12 cellular contexts compared by ENCODE assay signal in genomic region chr6:89986650-89987074, GRCh38.
A peak's percentile ranks its signal among the peaks of the same experiment; 100 is the strongest.
DNase-seq lines count a peak whose midpoint lies in the region; ATAC-seq and TF ChIP-seq lines count a peak whose summit lies in the region.
"Had no signal": no experiment of that assay in that cellular context is flagged by ENCODE, and none has a peak within 500 bp of the region (broad histone marks: within the 10 kb centered on the region; RNA-seq: fewer than 3 reads in every experiment).

No MANE protein-coding gene starts in this region.

- no peak overlapping the region for H3K9ac ChIP-seq in neural cell (ENCODE audit: low read length)

- H3K4me3 Mint-ChIP-seq in CD4-positive, alpha-beta T cell, result no peak overlapping the region
- H3K4me3 Mint-ChIP-seq: activated CD8-positive, alpha-beta memory T cell treated with anti-CD3 and anti-CD28 coated beads, Interleukin-2, amount 10 ng/mL, durations not matched to agents 7 days and 5 days had no signal

- H2AFZ ChIP-seq in neural cell (ENCODE audit: low read depth, low read length), result no peak overlapping the region

- H3K4me1 Mint-ChIP-seq in CD4-positive, alpha-beta T cell (ENCODE audit: low read depth), result peaks cover 83% of the 10 kb centered on the region

- peak; percentile 94 for TF ChIP-seq EP300 in neural cell (conservative IDR thresholded peaks at IDR 0.05; ENCODE audit: poor library complexity, severe bottlenecking)

- no peak for TF ChIP-seq RAD21 in neural cell (conservative IDR thresholded peaks at IDR 0.05)

- no peaks in the 10 kb centered on the region for H3K9me2 ChIP-seq in neural cell (ENCODE audit: insufficient read depth, low read length)

- H3K27me3 Mint-ChIP-seq in CD4-positive, alpha-beta T cell, result no peaks in the 10 kb centered on the region
- H3K27me3 Mint-ChIP-seq: activated CD8-positive, alpha-beta memory T cell treated with anti-CD3 and anti-CD28 coated beads, Interleukin-2, amount 10 ng/mL, durations not matched to agents 7 days and 5 days had no signal

- peak overlapping the region; percentile 8 for H3K4me2 ChIP-seq in neural cell (ENCODE audit: low read length)

- peaks cover 11 to 15% of the 10 kb centered on the region in 2 donors for H3K4me1 ChIP-seq in gastrocnemius medialis

- no peak for TF ChIP-seq CTCF in CD4-positive, alpha-beta T cell (IDR thresholded peaks at IDR 0.05)
- TF ChIP-seq CTCF in brain microvascular endothelial cell (IDR thresholded peaks at IDR 0.05; ENCODE audit: low read depth, low read length, missing control alignments) (no peak), neural cell (IDR thresholded peaks at IDR 0.05; ENCODE audit: poor library complexity, severe bottlenecking) (no peak), gastrocnemius medialis (IDR thresholded peaks at IDR 0.05 in 4 of 5, conservative IDR thresholded peaks at IDR 0.05 in 1 of 5) (no peak)

- no peak for ATAC-seq in CD4-positive, alpha-beta T cell (ENCODE audit: poor library complexity)
- ATAC-seq in gastrocnemius medialis, result no peak
- no peak for ATAC-seq in GM18517 (IDR thresholded peaks at IDR 0.05; ENCODE audit: unreplicated experiment)
- ATAC-seq: activated CD8-positive, alpha-beta memory T cell treated with anti-CD3 and anti-CD28 coated beads, Interleukin-2, amount 10 ng/mL, durations not matched to agents 7 days and 5 days; HepG2 had no signal

- peaks cover 65% of the 10 kb centered on the region for H3K36me3 Mint-ChIP-seq in CD4-positive, alpha-beta T cell (ENCODE audit: low read depth)

- no peaks in the 10 kb centered on the region for H3K27me3 ChIP-seq in CD4-positive, alpha-beta T cell (ENCODE audit: control insufficient read depth, insufficient read depth, low read length)
- H3K27me3 ChIP-seq in brain microvascular endothelial cell (replicated peaks) (no peaks in the 10 kb centered on the region), neural cell (ENCODE audit: insufficient read depth, low read depth, low read length) (no peaks in the 10 kb centered on the region), gastrocnemius medialis (no peaks in the 10 kb centered on the region)

- H3K36me3 ChIP-seq in brain microvascular endothelial cell (replicated peaks), result no peaks in the 10 kb centered on the region
- H3K36me3 ChIP-seq in neural cell (ENCODE audit: insufficient read depth, low read length), result no peaks in the 10 kb centered on the region
- H3K36me3 ChIP-seq in gastrocnemius medialis, result no peaks in the 10 kb centered on the region

- no peaks in the 10 kb centered on the region for H3K9me3 ChIP-seq in CD4-positive, alpha-beta T cell (ENCODE audit: control insufficient read depth, low read length)
- H3K9me3 ChIP-seq in neural cell (ENCODE audit: low read length) (no peaks in the 10 kb centered on the region), gastrocnemius medialis (no peaks in the 10 kb centered on the region)

- DNase-seq in CD4-positive, alpha-beta T cell, result no peak
- peak; percentile 73 for DNase-seq in M059J (ENCODE audit: low read depth)
- peak; percentile 33 for DNase-seq in brain microvascular endothelial cell
- no peak for DNase-seq in middle frontal gyrus (ENCODE audit: extremely low spot score, low spot score)
- no peak for DNase-seq in gastrocnemius medialis
- DNase-seq in NCI-H2081 treated with DMSO at 0.1 percent for 48 hours (lab: John Stamatoyannopoulos, UW), result no peak
- DNase-seq: activated CD8-positive, alpha-beta memory T cell treated with anti-CD3 and anti-CD28 coated beads, Interleukin-2, amount 10 ng/mL, durations not matched to agents 7 days and 5 days; cortex of kidney; NCI-H524 treated with DMSO at 0.1 percent for 48 hours had no signal

- H3F3A ChIP-seq in neural cell (ENCODE audit: insufficient read depth, low read length, poor library complexity, severe bottlenecking), result no peaks in the 10 kb centered on the region

- CTCF ChIA-PET in CD4-positive, alpha-beta T cell (lab: Charles Lee), result interaction anchor here (1.3 kb wide), 1 partner anchor 492 kb away, joined by 3 read pairs; no protein-coding TSS in a partner anchor

- TF ChIP-seq POLR2A in gastrocnemius medialis (IDR thresholded peaks at IDR 0.05), result no peak

- no peak overlapping the region for H3K27ac ChIP-seq in CD4-positive, alpha-beta T cell (ENCODE audit: low read depth, low read length)
- peak overlapping the region; percentile 74 for H3K27ac ChIP-seq in brain microvascular endothelial cell
- peak overlapping the region; percentile 63 for H3K27ac ChIP-seq in neural cell (ENCODE audit: low read length)
- H3K27ac ChIP-seq in gastrocnemius medialis, result no peak overlapping the region

- peak overlapping the region; percentile 45 for H3K27ac Mint-ChIP-seq in CD4-positive, alpha-beta T cell
- H3K27ac Mint-ChIP-seq: activated CD8-positive, alpha-beta memory T cell treated with anti-CD3 and anti-CD28 coated beads, Interleukin-2, amount 10 ng/mL, durations not matched to agents 7 days and 5 days had no signal

- peaks cover 24% of the 10 kb centered on the region for H3K79me2 ChIP-seq in neural cell (replicated peaks; ENCODE audit: insufficient read depth, low read length)

- POLR2A ChIA-PET in CD4-positive, alpha-beta T cell (lab: Charles Lee), result interaction anchor here (1.1 kb wide), 1 partner anchor 470 kb away, joined by 4 read pairs; no protein-coding TSS in a partner anchor

- H3K4me3 ChIP-seq in brain microvascular endothelial cell (ENCODE audit: low read depth, low read length) (no peak overlapping the region), neural cell (ENCODE audit: low read length) (peak overlapping the region; percentile 3), gastrocnemius medialis (no peak overlapping the region)

- no peaks in the 10 kb centered on the region for H3K9me3 Mint-ChIP-seq in CD4-positive, alpha-beta T cell

- no peaks in the 10 kb centered on the region for H4K20me1 ChIP-seq in neural cell (ENCODE audit: insufficient read depth)

- intact Hi-C loops in CD4-positive, alpha-beta T cell (cut with DNase I, micrococcal nuclease), result no loop called here
- intact Hi-C loops in gastrocnemius medialis (cut with DNase I; ENCODE audit: low total_unique reads), result no loop called here

- in situ Hi-C loops in brain microvascular endothelial cell (cut with HindIII; ENCODE audit: low pct_ligation_motif_present, low sequenced_read_pairs) (no loop called here), gastrocnemius medialis (cut with MboI; ENCODE audit: low sequenced_read_pairs in 4 of 4) (no loop called here)

TF ChIP-seq in neural cell, 6 proteins besides CTCF, POLR2A, EP300 and RAD21:
- peak; percentile 18 for TF ChIP-seq MXI1 (conservative IDR thresholded peaks at IDR 0.05; ENCODE audit: poor library complexity, severe bottlenecking)
- TF ChIP-seq, protein P1, sequence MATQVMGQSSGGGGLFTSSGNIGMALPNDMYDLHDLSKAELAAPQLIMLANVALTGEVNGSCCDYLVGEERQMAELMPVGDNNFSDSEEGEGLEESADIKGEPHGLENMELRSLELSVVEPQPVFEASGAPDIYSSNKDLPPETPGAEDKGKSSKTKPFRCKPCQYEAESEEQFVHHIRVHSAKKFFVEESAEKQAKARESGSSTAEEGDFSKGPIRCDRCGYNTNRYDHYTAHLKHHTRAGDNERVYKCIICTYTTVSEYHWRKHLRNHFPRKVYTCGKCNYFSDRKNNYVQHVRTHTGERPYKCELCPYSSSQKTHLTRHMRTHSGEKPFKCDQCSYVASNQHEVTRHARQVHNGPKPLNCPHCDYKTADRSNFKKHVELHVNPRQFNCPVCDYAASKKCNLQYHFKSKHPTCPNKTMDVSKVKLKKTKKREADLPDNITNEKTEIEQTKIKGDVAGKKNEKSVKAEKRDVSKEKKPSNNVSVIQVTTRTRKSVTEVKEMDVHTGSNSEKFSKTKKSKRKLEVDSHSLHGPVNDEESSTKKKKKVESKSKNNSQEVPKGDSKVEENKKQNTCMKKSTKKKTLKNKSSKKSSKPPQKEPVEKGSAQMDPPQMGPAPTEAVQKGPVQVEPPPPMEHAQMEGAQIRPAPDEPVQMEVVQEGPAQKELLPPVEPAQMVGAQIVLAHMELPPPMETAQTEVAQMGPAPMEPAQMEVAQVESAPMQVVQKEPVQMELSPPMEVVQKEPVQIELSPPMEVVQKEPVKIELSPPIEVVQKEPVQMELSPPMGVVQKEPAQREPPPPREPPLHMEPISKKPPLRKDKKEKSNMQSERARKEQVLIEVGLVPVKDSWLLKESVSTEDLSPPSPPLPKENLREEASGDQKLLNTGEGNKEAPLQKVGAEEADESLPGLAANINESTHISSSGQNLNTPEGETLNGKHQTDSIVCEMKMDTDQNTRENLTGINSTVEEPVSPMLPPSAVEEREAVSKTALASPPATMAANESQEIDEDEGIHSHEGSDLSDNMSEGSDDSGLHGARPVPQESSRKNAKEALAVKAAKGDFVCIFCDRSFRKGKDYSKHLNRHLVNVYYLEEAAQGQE (IDR thresholded peaks at IDR 0.05; ENCODE audit: borderline replicate concordance), result peak; percentile 25
- TF ChIP-seq POLR2AphosphoS5 (IDR thresholded peaks at IDR 0.05), result peak; percentile 47
- TF ChIP-seq TAF1 (IDR thresholded peaks at IDR 0.05; ENCODE audit: low read depth), result no peak
- no peak for TF ChIP-seq SMC3 (conservative IDR thresholded peaks at IDR 0.05; ENCODE audit: poor library complexity)
- TF ChIP-seq EZH2 (IDR thresholded peaks at IDR 0.05; ENCODE audit: borderline replicate concordance, insufficient read depth, low read length, poor library complexity, severe bottlenecking), result no peak

Comparison
In these comparisons a context has a peak if more than half of its experiments do, and no peak if none do; other contexts are left out.
1. DNase-seq: peak in M059J (single experiment) and brain microvascular endothelial cell (single experiment); none in CD4-positive, alpha-beta T cell (0 of 10), middle frontal gyrus (single experiment), gastrocnemius medialis (0 of 2) and NCI-H2081 treated with DMSO at 0.1 percent for 48 hours (single experiment).
2. H3K27ac ChIP-seq: peak in brain microvascular endothelial cell (single experiment) and neural cell (single experiment); none in CD4-positive, alpha-beta T cell (single experiment) and gastrocnemius medialis (0 of 4).